Comparison of ENCODE assay signal across 9 cellular contexts in genomic region chr1:116372186-116372585, GRCh38. TPM values are rescaled to one million over a fixed set of nuclear protein-coding genes. Genes with fewer than 3 reads are reported as not detected.
A peak's percentile ranks its signal among the peaks of the same experiment; 100 is the strongest.
DNase-seq lines count a peak whose midpoint lies in the region; ATAC-seq and TF ChIP-seq lines count a peak whose summit lies in the region.
"Had no signal": no experiment of that assay in that cellular context is flagged by ENCODE, and none has a peak within 500 bp of the region (broad histone marks: within the 10 kb centered on the region; RNA-seq: fewer than 3 reads in every experiment).

No MANE protein-coding gene starts in this region.

- H3K36me3 ChIP-seq in MM.1S (replicated peaks; ENCODE audit: insufficient read depth, low read length) = no peaks in the 10 kb centered on the region
- H3K36me3 ChIP-seq in effector memory CD4-positive, alpha-beta T cell (ENCODE audit: control insufficient read depth, insufficient read depth, low read length) = peaks cover 3% of the 10 kb centered on the region

- H3K79me2 ChIP-seq in MM.1S (ENCODE audit: low read length) = peaks cover 35% of the 10 kb centered on the region

- peak overlapping the region; percentile 74; the same call in 1 of the 2 replicates for H3K4me2 ChIP-seq in MM.1S (ENCODE audit: low read depth, low read length)

- peak overlapping the region; percentile 49; the same call in 1 of the 2 replicates for H3K9ac ChIP-seq in MM.1S (ENCODE audit: low read length)

- no peaks in the 10 kb centered on the region for H3K36me3 Mint-ChIP-seq in natural killer cell treated with Interleukin-12 subunit alpha and Interleukin-12 subunit beta and Interleukin-15 and Interleukin-18, amount 100 ng/mL, for 72 hours

- H3K27ac Mint-ChIP-seq in natural killer cell treated with Interleukin-12 subunit alpha and Interleukin-12 subunit beta and Interleukin-15 and Interleukin-18, amount 100 ng/mL, for 72 hours = peak overlapping the region in 1 of 2 donors; percentile 16

- peak overlapping the region; percentile 80 for H3K4me3 ChIP-seq in AG10803 (ENCODE audit: low read length)
- H3K4me3 ChIP-seq in MM.1S (ENCODE audit: low read length) = peak overlapping the region; percentile 78; the same call in 1 of the 2 replicates
- H3K4me3 ChIP-seq in effector memory CD4-positive, alpha-beta T cell (ENCODE audit: insufficient read depth, low read depth, low read length, poor library complexity, severe bottlenecking) = peak overlapping the region; percentile 93

- no peaks in the 10 kb centered on the region for H3K9me3 ChIP-seq in MM.1S (replicated peaks; ENCODE audit: insufficient read depth, low read length)
- no peaks in the 10 kb centered on the region for H3K9me3 ChIP-seq in effector memory CD4-positive, alpha-beta T cell (ENCODE audit: control insufficient read depth, low read length)

- H4K20me1 ChIP-seq in MM.1S (ENCODE audit: insufficient read depth, low read length) = no peaks in the 10 kb centered on the region

- no peaks in the 10 kb centered on the region for H3K9me2 ChIP-seq in MM.1S (replicated peaks; ENCODE audit: insufficient read depth, low read length)

- TF ChIP-seq CTCF in AG10803 (conservative IDR thresholded peaks at IDR 0.05; ENCODE audit: low read length) = no peak
- TF ChIP-seq CTCF in MM.1S (IDR thresholded peaks at IDR 0.05; ENCODE audit: low read length) = no peak

- H3K9me3 Mint-ChIP-seq in natural killer cell treated with Interleukin-12 subunit alpha and Interleukin-12 subunit beta and Interleukin-15 and Interleukin-18, amount 100 ng/mL, for 72 hours = no peaks in the 10 kb centered on the region

- H2AFZ ChIP-seq in MM.1S (ENCODE audit: low read length) = peak overlapping the region; percentile 69

- H3K27ac ChIP-seq in MM.1S (ENCODE audit: low read length) = no peak overlapping the region
- peak overlapping the region; percentile 98 for H3K27ac ChIP-seq in effector memory CD4-positive, alpha-beta T cell (ENCODE audit: insufficient read depth, low read length, poor library complexity, severe bottlenecking)

- no peak for DNase-seq in AG10803 (ENCODE audit: low read depth)
- no peak for DNase-seq in MM.1S
- DNase-seq in effector memory CD4-positive, alpha-beta T cell = no peak
- no peak for DNase-seq in natural killer cell treated with Interleukin-12 subunit alpha and Interleukin-12 subunit beta and Interleukin-15 and Interleukin-18, amount 100 ng/mL, for 72 hours (ENCODE audit: low spot score)
- no peak for DNase-seq in ecto neural progenitor cell (ENCODE audit: low spot score)
- DNase-seq: NCI-H510A had no signal

- H3K4me3 Mint-ChIP-seq in natural killer cell treated with Interleukin-12 subunit alpha and Interleukin-12 subunit beta and Interleukin-15 and Interleukin-18, amount 100 ng/mL, for 72 hours = peak overlapping the region; percentile 70

- no peaks in the 10 kb centered on the region for H3K27me3 Mint-ChIP-seq in natural killer cell treated with Interleukin-12 subunit alpha and Interleukin-12 subunit beta and Interleukin-15 and Interleukin-18, amount 100 ng/mL, for 72 hours

- peaks cover 42 to 45% of the 10 kb centered on the region in 2 donors for H3K4me1 Mint-ChIP-seq in natural killer cell treated with Interleukin-12 subunit alpha and Interleukin-12 subunit beta and Interleukin-15 and Interleukin-18, amount 100 ng/mL, for 72 hours (ENCODE audit: low read depth in 2 of 2)

- H3K27me3 ChIP-seq in MM.1S (replicated peaks; ENCODE audit: insufficient read depth, low read length) = no peaks in the 10 kb centered on the region
- no peaks in the 10 kb centered on the region for H3K27me3 ChIP-seq in effector memory CD4-positive, alpha-beta T cell (replicated peaks; ENCODE audit: control insufficient read depth, insufficient read depth, low read length, poor library complexity, severe bottlenecking)

- no peaks in the 10 kb centered on the region for H3F3A ChIP-seq in MM.1S (ENCODE audit: insufficient read depth, low read length)

- no peak for ATAC-seq in natural killer cell treated with Interleukin-12 subunit alpha and Interleukin-12 subunit beta and Interleukin-15 and Interleukin-18, amount 100 ng/mL, for 72 hours
- ATAC-seq in GM21825 (IDR thresholded peaks at IDR 0.05; ENCODE audit: unreplicated experiment) (no peak), GM19463 (IDR thresholded peaks at IDR 0.05; ENCODE audit: unreplicated experiment) (no peak), GM21367 (IDR thresholded peaks at IDR 0.05; ENCODE audit: unreplicated experiment) (no peak)

- H3K4me1 ChIP-seq in MM.1S (ENCODE audit: low read length) = peaks cover 11% of the 10 kb centered on the region; the same call in 1 of the 2 replicates
- H3K4me1 ChIP-seq in effector memory CD4-positive, alpha-beta T cell (ENCODE audit: control insufficient read depth, insufficient read depth, low read length, poor library complexity, severe bottlenecking) = peaks cover 42% of the 10 kb centered on the region

RNA-seq across cellular contexts. Expression of gene ATP1A1, which starts 0.9 kb away (rescaled TPM):
- 100 to 1,000 TPM; 208 to 285 TPM for total RNA-seq in natural killer cell treated with Interleukin-12 subunit alpha and Interleukin-12 subunit beta and Interleukin-15 and Interleukin-18, amount 100 ng/mL, for 72 hours
